Comparison of ENCODE assay signal across 8 cellular contexts in the genomic region with DNA sequence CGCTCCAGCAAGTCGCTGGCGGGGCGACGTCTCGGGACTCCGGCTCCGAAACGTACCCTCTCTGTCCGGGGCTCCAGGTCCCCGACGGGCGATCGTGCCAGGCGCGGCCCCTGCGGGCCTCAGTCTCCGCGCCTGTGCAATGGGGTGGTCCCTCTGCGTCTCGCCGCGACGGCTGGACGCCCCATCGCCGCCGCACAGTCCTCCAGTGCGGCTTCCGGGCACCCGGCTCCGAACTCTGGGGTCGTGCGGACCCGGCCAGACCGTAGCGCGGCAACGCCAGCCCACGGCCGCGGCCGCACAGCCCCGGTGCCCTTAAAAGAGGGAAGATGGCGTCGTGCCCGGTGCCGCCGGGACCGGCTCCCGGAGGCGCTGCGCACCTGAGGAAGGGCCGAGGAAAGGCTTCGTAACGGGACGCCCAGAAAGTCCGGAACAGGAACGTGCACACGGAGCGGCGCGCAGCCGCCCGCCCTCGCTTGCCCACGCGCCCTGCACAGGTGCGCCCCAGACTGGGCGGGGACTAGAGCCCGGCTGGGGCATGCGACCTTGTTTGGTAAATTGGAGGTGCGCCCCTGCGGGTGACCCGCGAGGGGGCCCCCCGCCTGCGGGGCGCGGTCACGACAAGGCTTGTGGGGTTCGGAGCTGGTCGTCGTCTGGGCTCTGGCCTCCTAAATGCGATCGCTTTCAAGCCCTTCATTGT. TPM values are rescaled to one million over a fixed set of nuclear protein-coding genes. Genes with fewer than 3 reads are reported as not detected.
A peak's percentile ranks its signal among the peaks of the same experiment; 100 is the strongest.
DNase-seq lines count a peak whose midpoint lies in the region; TF ChIP-seq lines count a peak whose summit lies in the region.

No MANE protein-coding gene starts in this region.

- H3K4me1 ChIP-seq in OCI-LY1 (ENCODE audit: insufficient read depth, low read length, severe bottlenecking) (peaks cover 52% of the 10 kb centered on the region), hepatocyte (ENCODE audit: insufficient read depth) (peaks cover 16% of the 10 kb centered on the region), smooth muscle cell (ENCODE audit: low read depth) (peaks cover 14% of the 10 kb centered on the region)

- peak; percentile 35 for TF ChIP-seq CTCF in OCI-LY1 (IDR thresholded peaks at IDR 0.05; ENCODE audit: low read length)
- TF ChIP-seq CTCF in hepatocyte (IDR thresholded peaks at IDR 0.05; ENCODE audit: poor library complexity), result no peak
- TF ChIP-seq CTCF in smooth muscle cell (IDR thresholded peaks at IDR 0.05; ENCODE audit: borderline replicate concordance, insufficient read depth, poor library complexity, severe bottlenecking), result no peak

- H3K4me2 ChIP-seq in OCI-LY1 (ENCODE audit: low read length), result peak overlapping the region; percentile 71
- peak overlapping the region; percentile 100 for H3K4me2 ChIP-seq in hepatocyte
- peak overlapping the region; percentile 95 for H3K4me2 ChIP-seq in smooth muscle cell

- no peaks in the 10 kb centered on the region for H3K27me3 ChIP-seq in OCI-LY1 (ENCODE audit: insufficient read depth, low read length)
- peaks cover 39% of the 10 kb centered on the region for H3K27me3 ChIP-seq in hepatocyte
- peaks cover 49% of the 10 kb centered on the region for H3K27me3 ChIP-seq in smooth muscle cell (ENCODE audit: low read depth)

- no peaks in the 10 kb centered on the region for H3K9me3 ChIP-seq in OCI-LY1 (ENCODE audit: low read length)
- no peaks in the 10 kb centered on the region for H3K9me3 ChIP-seq in hepatocyte (ENCODE audit: low read depth)
- H3K9me3 ChIP-seq in smooth muscle cell (replicated peaks; ENCODE audit: low read depth), result no peaks in the 10 kb centered on the region

- 4% methylated on average over 83 of the region's 86 CpGs for WGBS in hepatocyte (ENCODE audit: low lambda C conversion rate, missing lambda C conversion rate)
- 6% methylated on average over 79 of the region's 86 CpGs for WGBS in smooth muscle cell (ENCODE audit: low lambda C conversion rate)

- H3K27ac ChIP-seq in OCI-LY1 (ENCODE audit: low read depth, low read length, poor library complexity, severe bottlenecking) (peak overlapping the region; percentile 96), hepatocyte (no peak overlapping the region), smooth muscle cell (ENCODE audit: low read depth) (no peak overlapping the region)

- peaks cover 27% of the 10 kb centered on the region for H3K79me2 ChIP-seq in OCI-LY1 (ENCODE audit: insufficient read depth, low read length)
- H3K79me2 ChIP-seq in hepatocyte, result no peaks in the 10 kb centered on the region
- H3K79me2 ChIP-seq in smooth muscle cell (ENCODE audit: low read depth), result no peaks in the 10 kb centered on the region

- H3K4me3 ChIP-seq in OCI-LY1 (ENCODE audit: low read depth, low read length, poor library complexity, severe bottlenecking) (peak overlapping the region; percentile 86), hepatocyte (peak overlapping the region; percentile 51), smooth muscle cell (peak overlapping the region; percentile 59)

- H4K20me1 ChIP-seq in OCI-LY1 (ENCODE audit: insufficient read depth, low read length) (no peaks in the 10 kb centered on the region), hepatocyte (ENCODE audit: insufficient read depth, poor library complexity, severe bottlenecking) (no peaks in the 10 kb centered on the region), smooth muscle cell (ENCODE audit: low read depth) (no peaks in the 10 kb centered on the region)

- peaks cover 15% of the 10 kb centered on the region; the same call in 1 of the 2 replicates for H3K36me3 ChIP-seq in OCI-LY1 (ENCODE audit: insufficient read depth, low read length)
- no peaks in the 10 kb centered on the region for H3K36me3 ChIP-seq in hepatocyte (replicated peaks; ENCODE audit: insufficient read depth, low read depth)
- no peaks in the 10 kb centered on the region for H3K36me3 ChIP-seq in smooth muscle cell (ENCODE audit: low read depth)

- H3F3A ChIP-seq in OCI-LY1 (ENCODE audit: insufficient read depth, low read length), result 0 out of 2 replicates have a peak, but pooled peaks cover 3% of the 10 kb centered on the region
- H3F3A ChIP-seq in smooth muscle cell (ENCODE audit: low read depth), result no peaks in the 10 kb centered on the region

- H3K9me2 ChIP-seq in OCI-LY1 (ENCODE audit: low read depth, low read length) (no peaks in the 10 kb centered on the region), hepatocyte (replicated peaks; ENCODE audit: insufficient read depth) (no peaks in the 10 kb centered on the region)

- DNase-seq in DMS 273 (lab: John Stamatoyannopoulos, UW; ENCODE audit: unreplicated experiment) (peak; percentile 33), DMS 273 treated with DMSO at 0.1 percent for 48 hours (lab: John Stamatoyannopoulos, UW) (no peak), hepatocyte (ENCODE audit: low spot score) (peak; percentile 69), smooth muscle cell (lab: John Stamatoyannopoulos, UW; ENCODE audit: unreplicated experiment) (no peak), COLO829 (ENCODE audit: low spot score) (no peak), NCI-H1930 (lab: John Stamatoyannopoulos, UW) (no peak)
- peak; percentile 64 for DNase-seq in activated naive CD4-positive, alpha-beta T cell treated with anti-CD3 and anti-CD28 coated beads, Interleukin-2, amount 50 U/mL, for 16 hours

- peak overlapping the region; percentile 94 for H3K9ac ChIP-seq in OCI-LY1 (ENCODE audit: low read length)
- no peak overlapping the region for H3K9ac ChIP-seq in smooth muscle cell (ENCODE audit: low read depth)

- no peak overlapping the region for H2AFZ ChIP-seq in OCI-LY1 (ENCODE audit: low read length)
- peak overlapping the region; percentile 64 for H2AFZ ChIP-seq in hepatocyte
- H2AFZ ChIP-seq in smooth muscle cell (ENCODE audit: low read depth), result peak overlapping the region; percentile 62

RNA-seq across cellular contexts. Expression of a gene that starts 0.5 kb away (rescaled TPM):
- 2.0 and 10.6 TPM in 2 replicates for total RNA-seq in hepatocyte
- 15.5 and 17.7 TPM in 2 replicates for polyA plus RNA-seq in hepatocyte
- total RNA-seq in smooth muscle cell, result 2.7 and 3.9 TPM in 2 replicates
- 1.9 and 6.1 TPM in 2 replicates for polyA plus RNA-seq in smooth muscle cell

RNA-seq across cellular contexts. Expression of a gene that starts 21.9 kb away (rescaled TPM):
- total RNA-seq in hepatocyte (4.9 and 6.4 TPM in 2 replicates), smooth muscle cell (12.7 and 16.2 TPM in 2 replicates)
- polyA plus RNA-seq in hepatocyte (8.7 and 9.5 TPM in 2 replicates), smooth muscle cell (14.6 and 17.7 TPM in 2 replicates)

RNA-seq across cellular contexts. Expression of a gene that starts 32.1 kb away (rescaled TPM):
- total RNA-seq in hepatocyte, result 14.6 and 16.9 TPM in 2 replicates
- polyA plus RNA-seq in hepatocyte, result 18.3 and 24.9 TPM in 2 replicates
- 8.2 and 9.3 TPM in 2 replicates for total RNA-seq in smooth muscle cell
- polyA plus RNA-seq in smooth muscle cell, result 15.3 and 16.1 TPM in 2 replicates

RNA-seq across cellular contexts. Expression of a gene that starts 40.3 kb away (rescaled TPM):
- 61.8 and 65.3 TPM in 2 replicates for total RNA-seq in hepatocyte
- 131 and 138 TPM in 2 replicates for polyA plus RNA-seq in hepatocyte
- total RNA-seq in smooth muscle cell, result 154 and 170 TPM in 2 replicates
- 234 and 251 TPM in 2 replicates for polyA plus RNA-seq in smooth muscle cell

Comparison
In these comparisons a context has a peak if more than half of its experiments do, and no peak if none do; other contexts are left out.
1. DNase-seq: peak in DMS 273 (single experiment), activated naive CD4-positive, alpha-beta T cell treated with anti-CD3 and anti-CD28 coated beads, Interleukin-2, amount 50 U/mL, for 16 hours (single experiment) and hepatocyte (single experiment); none in DMS 273 treated with DMSO at 0.1 percent for 48 hours (single experiment), smooth muscle cell (single experiment), COLO829 (single experiment) and NCI-H1930 (0 of 2).
2. Peak in every context shown above with its lines, with median percentiles within 50 percentile points of each other: H3K4me2 ChIP-seq and H3K4me3 ChIP-seq.